22 cellular contexts compared by ENCODE assay signal in the genomic region with DNA sequence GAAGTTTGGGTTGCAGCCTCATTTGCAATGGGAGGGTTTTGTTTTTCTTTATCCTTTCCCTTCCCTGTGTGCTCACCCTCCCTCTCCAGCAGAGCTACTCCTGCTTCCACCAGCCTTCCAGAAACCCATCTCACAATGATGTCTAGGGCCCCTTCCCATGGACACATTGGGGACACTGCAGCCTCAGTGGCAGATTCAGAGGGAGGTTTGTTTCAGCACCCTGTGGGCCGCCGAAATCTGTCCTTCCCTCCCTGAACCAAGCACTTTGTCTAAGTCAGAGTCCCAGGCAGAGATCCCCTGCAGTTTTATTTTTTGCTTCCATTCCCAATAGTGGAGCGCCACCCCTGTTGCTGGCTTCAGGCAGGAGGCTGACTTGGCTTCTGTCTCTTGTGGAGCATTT.
"Had no signal": no experiment of that assay in that cellular context is flagged by ENCODE, and none has a peak within 500 bp of the region (broad histone marks: within the 10 kb centered on the region; RNA-seq: fewer than 3 reads in every experiment).

No MANE protein-coding gene starts in this region.

- H3K9me3 ChIP-seq: left ventricle myocardium inferior, lower lobe of right lung, spleen, tibial artery, upper lobe of right lung, vagina had no signal

- FAIRE-seq: endothelial cell of umbilical vein, kidney had no signal

- H3K36me3 ChIP-seq: left ventricle myocardium inferior, lower lobe of right lung, spleen, tibial artery, upper lobe of right lung, vagina had no signal

- H3K27me3 ChIP-seq: spleen, upper lobe of right lung, vagina had no signal

- DNase-seq: endodermal cell; erythroblast; foreskin keratinocyte; kidney; left cardiac atrium; left ventricle myocardium inferior; lower lobe of right lung; spleen; stimulated activated CD4-positive, alpha-beta T cell treated with anti-CD3 and anti-CD28 coated beads, Interleukin-15, amount 100 ng/mL, for 24 hours; stimulated activated CD4-positive, alpha-beta T cell treated with anti-CD3 and anti-CD28 coated beads, Interleukin-1b, Interleukin-23, amount 100 ng/mL, for 48 hours; stimulated activated CD4-positive, alpha-beta T cell treated with anti-CD3 and anti-CD28 coated beads, Interleukin-4, amount 100 ng/mL, for 24 hours; tibial artery; upper lobe of right lung had no signal

- H3K27me3 Mint-ChIP-seq: stimulated activated memory B cell treated with anti-CD40 and anti-IgM and Interleukin-4, amounts not matched to agents 10 μg/mL and 1 μg/mL and 100 μg/mL, for 72 hours had no signal

- H3K9me3 Mint-ChIP-seq: dendritic cell treated with granulocyte-macrophage colony-stimulating factor and Interleukin-4, amounts not matched to agents 40 ng/mL and 50 ng/mL, for 4 days; endodermal cell; memory B cell; mesothelial cell of epicardium; natural killer cell treated with Interleukin-12 subunit alpha and Interleukin-12 subunit beta and Interleukin-15 and Interleukin-18, amount 100 ng/mL, for 72 hours; stimulated activated memory B cell treated with anti-CD40 and anti-IgM and Interleukin-4, amounts not matched to agents 10 μg/mL and 1 μg/mL and 100 μg/mL, for 72 hours; stimulated activated naive CD8-positive, alpha-beta T cell treated with anti-CD3 and anti-CD28 coated beads, Interleukin-15, Interleukin-2, amounts not matched to agents 100 ng/mL and 50 ng/mL, for 24 hours had no signal

- H3K27ac ChIP-seq: foreskin keratinocyte, left ventricle myocardium inferior, lower lobe of right lung, spleen, tibial artery, upper lobe of right lung, vagina had no signal

- ATAC-seq: foreskin keratinocyte; left cardiac atrium; lower lobe of right lung; natural killer cell treated with Interleukin-12 subunit alpha and Interleukin-12 subunit beta and Interleukin-15 and Interleukin-18, amount 100 ng/mL, for 72 hours; sciatic nerve; stimulated activated memory B cell treated with anti-CD40 and anti-IgM and Interleukin-4, amounts not matched to agents 10 μg/mL and 1 μg/mL and 100 μg/mL, for 72 hours; upper lobe of right lung had no signal

- H3K4me1 ChIP-seq: foreskin keratinocyte, lower lobe of right lung, tibial artery, upper lobe of right lung, vagina had no signal

- H3K4me3 ChIP-seq: left ventricle myocardium inferior, lower lobe of right lung, spleen, tibial artery, upper lobe of right lung, vagina had no signal

- H3K27ac Mint-ChIP-seq: dendritic cell treated with granulocyte-macrophage colony-stimulating factor and Interleukin-4, amounts not matched to agents 40 ng/mL and 50 ng/mL, for 4 days; endodermal cell; memory B cell; natural killer cell treated with Interleukin-12 subunit alpha and Interleukin-12 subunit beta and Interleukin-15 and Interleukin-18, amount 100 ng/mL, for 72 hours; stimulated activated memory B cell treated with anti-CD40 and anti-IgM and Interleukin-4, amounts not matched to agents 10 μg/mL and 1 μg/mL and 100 μg/mL, for 72 hours; stimulated activated naive CD8-positive, alpha-beta T cell treated with anti-CD3 and anti-CD28 coated beads, Interleukin-15, Interleukin-2, amounts not matched to agents 100 ng/mL and 50 ng/mL, for 24 hours had no signal

- H3K4me3 Mint-ChIP-seq: dendritic cell treated with granulocyte-macrophage colony-stimulating factor and Interleukin-4, amounts not matched to agents 40 ng/mL and 50 ng/mL, for 4 days; endodermal cell; memory B cell; mesothelial cell of epicardium; natural killer cell treated with Interleukin-12 subunit alpha and Interleukin-12 subunit beta and Interleukin-15 and Interleukin-18, amount 100 ng/mL, for 72 hours; stimulated activated memory B cell treated with anti-CD40 and anti-IgM and Interleukin-4, amounts not matched to agents 10 μg/mL and 1 μg/mL and 100 μg/mL, for 72 hours; stimulated activated naive CD8-positive, alpha-beta T cell treated with anti-CD3 and anti-CD28 coated beads, Interleukin-15, Interleukin-2, amounts not matched to agents 100 ng/mL and 50 ng/mL, for 24 hours had no signal

- H3K36me3 Mint-ChIP-seq: memory B cell; mesothelial cell of epicardium; natural killer cell treated with Interleukin-12 subunit alpha and Interleukin-12 subunit beta and Interleukin-15 and Interleukin-18, amount 100 ng/mL, for 72 hours; stimulated activated memory B cell treated with anti-CD40 and anti-IgM and Interleukin-4, amounts not matched to agents 10 μg/mL and 1 μg/mL and 100 μg/mL, for 72 hours had no signal
